19 cellular contexts compared by ENCODE assay signal in the genomic region with DNA sequence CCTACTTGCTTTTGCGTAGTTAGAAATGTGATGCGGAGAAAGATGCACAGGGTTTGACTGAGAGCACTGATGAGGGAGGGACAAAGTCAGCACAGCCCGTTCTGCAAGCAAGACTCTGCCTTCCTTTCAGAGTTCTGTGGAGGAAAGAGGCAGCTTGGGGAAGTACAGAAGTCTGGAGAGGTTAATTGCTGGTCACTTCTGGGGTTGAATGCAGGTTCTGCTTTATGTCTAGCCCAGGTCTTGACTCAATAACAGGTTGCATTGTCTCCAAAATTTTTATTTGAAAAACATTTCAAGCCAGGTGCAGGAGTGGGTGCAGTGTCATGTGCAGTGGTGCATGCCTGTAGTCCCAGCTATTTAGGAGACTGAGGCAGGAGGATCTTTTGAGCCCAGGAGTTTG.
"Had no signal": no experiment of that assay in that cellular context is flagged by ENCODE, and none has a peak within 500 bp of the region (broad histone marks: within the 10 kb centered on the region; RNA-seq: fewer than 3 reads in every experiment).

No MANE protein-coding gene starts in this region.

- ATAC-seq: gastrocnemius medialis; left lobe of liver; natural killer cell; psoas muscle; right cardiac atrium; stimulated activated memory B cell treated with anti-CD40 and anti-IgM and Interleukin-4, amounts not matched to agents 10 μg/mL and 1 μg/mL and 100 μg/mL, for 72 hours; stimulated activated naive CD8-positive, alpha-beta T cell treated with anti-CD3 and anti-CD28 coated beads, Interleukin-15, Interleukin-2, amounts not matched to agents 100 U/mL and 50 U/mL, for 24 hours had no signal

- DNase-seq: cortex of kidney; foreskin fibroblast; gastrocnemius medialis; head of caudate nucleus; kidney; natural killer cell; occipital lobe; ovary; posterior cingulate gyrus; psoas muscle; right cardiac atrium; sigmoid colon; stimulated activated CD4-positive, alpha-beta T cell treated with anti-CD3 and anti-CD28 coated beads, Interleukin-4, amount 100 ng/mL, for 4 hours; stimulated activated naive CD8-positive, alpha-beta T cell treated with anti-CD3 and anti-CD28 coated beads, Interleukin-15, Interleukin-2, amounts not matched to agents 100 U/mL and 50 U/mL, for 24 hours; substantia nigra; testis; tibial artery had no signal
